16 cellular contexts compared by ENCODE assay signal in genomic region chr9:18422296-18423036, GRCh38. TPM values are rescaled to one million over a fixed set of nuclear protein-coding genes. Genes with fewer than 3 reads are reported as not detected.
"Had no signal": no experiment of that assay in that cellular context is flagged by ENCODE, and none has a peak within 500 bp of the region (broad histone marks: within the 10 kb centered on the region; RNA-seq: fewer than 3 reads in every experiment).

No MANE protein-coding gene starts in this region.

- H3K4me3 Mint-ChIP-seq: activated CD4-positive, alpha-beta T cell treated with anti-CD3 and anti-CD28 coated beads, Interleukin-2, amount 10 ng/mL, durations not matched to agents 24 days and 14 days; activated CD8-positive, alpha-beta T cell treated with anti-CD3 and anti-CD28 coated beads, Interleukin-2, amount 10 ng/mL, durations not matched to agents 7 days and 5 days; activated naive CD8-positive, alpha-beta T cell treated with anti-CD3 and anti-CD28 coated beads, Interleukin-2, amount 50 U/mL, for 24 hours; activated T-cell treated with anti-CD3 and anti-CD28 coated beads, Interleukin-2, amount 50 U/mL, for 24 hours; effector memory CD8-positive, alpha-beta T cell; naive thymus-derived CD4-positive, alpha-beta T cell; stimulated activated naive B cell treated with anti-CD40 and anti-IgM and Interleukin-4, amounts not matched to agents 10 μg/mL and 1 μg/mL and 100 μg/mL, for 72 hours had no signal

- H3K27ac Mint-ChIP-seq: activated CD4-positive, alpha-beta T cell treated with anti-CD3 and anti-CD28 coated beads, Interleukin-2, amount 10 ng/mL, durations not matched to agents 24 days and 14 days; activated CD8-positive, alpha-beta T cell treated with anti-CD3 and anti-CD28 coated beads, Interleukin-2, amount 10 ng/mL, durations not matched to agents 7 days and 5 days; activated naive CD8-positive, alpha-beta T cell treated with anti-CD3 and anti-CD28 coated beads, Interleukin-2, amount 50 U/mL, for 24 hours; activated T-cell treated with anti-CD3 and anti-CD28 coated beads, Interleukin-2, amount 50 U/mL, for 24 hours; activated T-helper 2 cell treated with anti-CD3 and anti-CD28 coated beads, Interferon-gamma antibody, Interleukin-2, Interleukin-4, amounts not matched to agents 10 μg/mL and 5 μg/mL and 100 μg/mL, durations not matched to agents 14 hours and 24 hours and 36 hours; effector memory CD8-positive, alpha-beta T cell; naive thymus-derived CD4-positive, alpha-beta T cell; stimulated activated naive B cell treated with anti-CD40 and anti-IgM and Interleukin-4, amounts not matched to agents 10 μg/mL and 1 μg/mL and 100 μg/mL, for 72 hours had no signal

- H3K27me3 Mint-ChIP-seq: stimulated activated naive B cell treated with anti-CD40 and anti-IgM and Interleukin-4, amounts not matched to agents 10 μg/mL and 1 μg/mL and 100 μg/mL, for 72 hours had no signal

- DNase-seq: activated CD4-positive, alpha-beta T cell treated with anti-CD3 and anti-CD28 coated beads, Interleukin-2, amount 10 ng/mL, durations not matched to agents 24 days and 14 days; activated CD4-positive, CD25-positive, alpha-beta regulatory T cell; activated CD8-positive, alpha-beta T cell treated with anti-CD3 and anti-CD28 coated beads, Interleukin-2, amount 10 ng/mL, durations not matched to agents 7 days and 5 days; activated naive CD4-positive, alpha-beta T cell treated with Interleukin-2 at 50 U/mL for 16 hours; activated naive CD8-positive, alpha-beta T cell treated with anti-CD3 and anti-CD28 coated beads, Interleukin-2, amount 50 U/mL, for 24 hours; activated T-cell treated with anti-CD3 and anti-CD28 coated beads, Interleukin-2, amount 50 U/mL, for 24 hours; anterior cingulate cortex; effector memory CD8-positive, alpha-beta T cell; hippocampal formation; naive thymus-derived CD4-positive, alpha-beta T cell; sigmoid colon; stimulated activated naive B cell treated with anti-CD40 and anti-IgM and Interleukin-4, amounts not matched to agents 10 μg/mL and 1 μg/mL and 100 μg/mL, for 72 hours; T-helper 1 cell; T-helper 9 cell; upper lobe of right lung had no signal

- H3K36me3 Mint-ChIP-seq: naive thymus-derived CD4-positive, alpha-beta T cell; stimulated activated naive B cell treated with anti-CD40 and anti-IgM and Interleukin-4, amounts not matched to agents 10 μg/mL and 1 μg/mL and 100 μg/mL, for 72 hours had no signal

- H3K4me1 Mint-ChIP-seq: activated CD4-positive, alpha-beta T cell treated with anti-CD3 and anti-CD28 coated beads, Interleukin-2, amount 10 ng/mL, durations not matched to agents 24 days and 14 days; activated naive CD8-positive, alpha-beta T cell treated with anti-CD3 and anti-CD28 coated beads, Interleukin-2, amount 50 U/mL, for 24 hours; naive thymus-derived CD4-positive, alpha-beta T cell; stimulated activated naive B cell treated with anti-CD40 and anti-IgM and Interleukin-4, amounts not matched to agents 10 μg/mL and 1 μg/mL and 100 μg/mL, for 72 hours had no signal

- H3K9me3 Mint-ChIP-seq: activated CD4-positive, alpha-beta T cell treated with anti-CD3 and anti-CD28 coated beads, Interleukin-2, amount 10 ng/mL, durations not matched to agents 24 days and 14 days; activated naive CD8-positive, alpha-beta T cell treated with anti-CD3 and anti-CD28 coated beads, Interleukin-2, amount 50 U/mL, for 24 hours; activated T-cell treated with anti-CD3 and anti-CD28 coated beads, Interleukin-2, amount 50 U/mL, for 24 hours; activated T-helper 2 cell treated with anti-CD3 and anti-CD28 coated beads, Interferon-gamma antibody, Interleukin-2, Interleukin-4, amounts not matched to agents 10 μg/mL and 5 μg/mL and 100 μg/mL, durations not matched to agents 14 hours and 24 hours and 36 hours had no signal

RNA-seq across cellular contexts. Expression of gene ADAMTSL1, which starts 51.5 kb away (rescaled TPM):
- total RNA-seq: activated CD4-positive, alpha-beta T cell treated with anti-CD3 and anti-CD28 coated beads, Interleukin-2, amount 10 ng/mL, durations not matched to agents 24 days and 14 days; activated CD8-positive, alpha-beta T cell treated with anti-CD3 and anti-CD28 coated beads, Interleukin-2, amount 10 ng/mL, durations not matched to agents 7 days and 5 days; activated T-helper 2 cell treated with anti-CD3 and anti-CD28 coated beads, Interferon-gamma antibody, Interleukin-2, Interleukin-4, amounts not matched to agents 10 μg/mL and 5 μg/mL and 100 μg/mL, durations not matched to agents 14 hours and 24 hours and 36 hours; naive thymus-derived CD4-positive, alpha-beta T cell had no signal
- polyA plus RNA-seq: naive thymus-derived CD4-positive, alpha-beta T cell had no signal
